Comparison of ENCODE assay signal across 9 cellular contexts in the genomic region with DNA sequence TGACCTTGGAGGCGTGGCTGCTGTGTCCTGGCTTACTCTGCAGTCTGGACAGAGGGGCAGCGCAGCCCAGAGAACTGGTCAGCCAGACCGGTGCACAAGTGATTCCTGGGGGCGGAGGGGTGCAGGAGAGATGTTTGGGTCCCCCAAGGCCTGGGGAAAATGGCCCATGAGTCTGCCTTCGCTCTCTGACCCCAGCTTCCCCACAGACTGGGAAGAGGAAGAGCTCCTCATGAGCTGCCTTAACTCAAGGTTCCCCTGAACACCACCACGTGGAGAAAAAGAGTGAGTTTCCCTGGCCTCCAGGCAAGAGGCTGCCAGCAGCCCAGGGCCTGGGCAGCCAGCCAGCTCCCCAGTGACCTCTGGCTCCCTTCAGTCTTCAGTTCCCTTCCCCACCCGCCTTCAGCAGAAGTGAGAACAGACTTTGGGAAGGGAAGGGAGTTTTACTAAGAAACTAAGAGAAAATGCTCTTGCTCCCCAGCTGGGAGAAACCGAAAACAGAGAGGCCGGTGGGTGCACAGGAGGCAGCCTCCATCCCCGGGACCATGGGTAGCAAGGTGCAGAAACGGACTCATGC. TPM values are rescaled to one million over a fixed set of nuclear protein-coding genes. Genes with fewer than 3 reads are reported as not detected.
DNase-seq lines count a peak whose midpoint lies in the region; ATAC-seq and TF ChIP-seq lines count a peak whose summit lies in the region.
"Had no signal": no experiment of that assay in that cellular context is flagged by ENCODE, and none has a peak within 500 bp of the region (broad histone marks: within the 10 kb centered on the region; RNA-seq: fewer than 3 reads in every experiment).

No MANE protein-coding gene starts in this region.

- no peak overlapping the region for H4K91ac ChIP-seq in neuronal stem cell (ENCODE audit: low read depth, low read length, poor library complexity)

- H3K27ac ChIP-seq in PC-9: peak overlapping the region; percentile 93
- no peak overlapping the region for H3K27ac ChIP-seq in neuronal stem cell (replicated peaks; ENCODE audit: low read length)
- H3K27ac ChIP-seq: 22Rv1 had no signal

- TF ChIP-seq POLR2A in erythroblast (IDR thresholded peaks at IDR 0.05; ENCODE audit: low read length): no peak

- TF ChIP-seq CTCF in PC-9 (conservative IDR thresholded peaks at IDR 0.05): no peak

- peaks cover 43% of the 10 kb centered on the region; the same call in 1 of the 2 replicates for H3F3A ChIP-seq in PC-9 (ENCODE audit: insufficient read depth, low read depth)

- intact Hi-C loops in PC-9 (cut with micrococcal nuclease; ENCODE audit: unreplicated experiment): no loop called here

- peak overlapping the region; percentile 99 for H2BK15ac ChIP-seq in neuronal stem cell (ENCODE audit: low read length)

- peak overlapping the region; percentile 89 for H3K23ac ChIP-seq in neuronal stem cell (ENCODE audit: low read depth, low read length, poor library complexity)

- no peak overlapping the region for H3K9ac ChIP-seq in neuronal stem cell (ENCODE audit: low read depth, low read length, poor library complexity)

- no peaks in the 10 kb centered on the region for H4K20me1 ChIP-seq in PC-9 (ENCODE audit: insufficient read depth)

- H3K4ac ChIP-seq in neuronal stem cell (ENCODE audit: low read length): no peak overlapping the region

- peak overlapping the region; percentile 99 for H2BK120ac ChIP-seq in neuronal stem cell (ENCODE audit: low read depth, low read length)

- H3K36me3 ChIP-seq in PC-9 (ENCODE audit: low read depth): no peaks in the 10 kb centered on the region
- H3K36me3 ChIP-seq in neuronal stem cell (replicated peaks in 1 of 2; ENCODE audit: control insufficient read depth in 2 of 2, insufficient read depth in 2 of 2, low read length in 2 of 2): no peaks in the 10 kb centered on the region

- H3K4me1 ChIP-seq in PC-9 (replicated peaks; ENCODE audit: insufficient read depth): peaks cover 53% of the 10 kb centered on the region
- peaks cover 3 to 6% of the 10 kb centered on the region in 2 donors for H3K4me1 ChIP-seq in neuronal stem cell (ENCODE audit: control insufficient read depth in 2 of 2, insufficient read depth in 1 of 2, low read depth in 1 of 2, low read length in 2 of 2)

- peak overlapping the region; percentile 71 for H3K18ac ChIP-seq in neuronal stem cell (ENCODE audit: low read length)

- H3K79me2 ChIP-seq in PC-9 (ENCODE audit: low read depth): no peaks in the 10 kb centered on the region

- WGBS in neuronal stem cell (ENCODE audit: extremely low coverage in 2 of 2, insufficient read length in 2 of 2, insufficient replicate concordance in 1 of 2), 2 donors: no CpG with 5 or more reads among the region's 11 CpGs

- no TSS peak for BruUV-seq in PC-9 (replicated peaks; lab: Mats Ljungman, UMichigan)

- no peak overlapping the region for H3K14ac ChIP-seq in neuronal stem cell (ENCODE audit: low read length)

- peak overlapping the region; percentile 67 for H3K4me2 ChIP-seq in PC-9
- H3K4me2 ChIP-seq in neuronal stem cell (ENCODE audit: insufficient read depth, low read length, poor library complexity, severe bottlenecking): no peak overlapping the region

- H3K4me3 ChIP-seq in PC-9 (no peak overlapping the region; the same call in 1 of the 2 replicates), neuronal stem cell (ENCODE audit: low read length in 2 of 2) (no peak overlapping the region)

- no peak overlapping the region for H2BK12ac ChIP-seq in neuronal stem cell (ENCODE audit: low read length)

- peaks cover 2% of the 10 kb centered on the region for H3K79me1 ChIP-seq in neuronal stem cell (ENCODE audit: low read depth, low read length)

- no peaks in the 10 kb centered on the region for H3K9me2 ChIP-seq in PC-9 (ENCODE audit: insufficient read depth)

- peak overlapping the region; percentile 94 for H2AK5ac ChIP-seq in neuronal stem cell (ENCODE audit: low read depth, low read length)

- H2BK5ac ChIP-seq in neuronal stem cell (ENCODE audit: low read length): no peak overlapping the region

- H2AFZ ChIP-seq in PC-9 (no peak overlapping the region), neuronal stem cell (ENCODE audit: low read length) (no peak overlapping the region)

- no peaks in the 10 kb centered on the region for H3K27me3 ChIP-seq in PC-9 (ENCODE audit: insufficient read depth, low read depth)
- peaks cover 0 to 52% (median 3%) of the 10 kb centered on the region in 3 experiments for H3K27me3 ChIP-seq in neuronal stem cell (ENCODE audit: control insufficient read depth in 3 of 3, insufficient read depth in 3 of 3, low read depth in 1 of 3, low read length in 3 of 3)

- POLR2A ChIA-PET in PC-9 (lab: Charles Lee; ENCODE audit: unreplicated experiment): interaction anchor here (0.5 to 0.6 kb wide), 2 partner anchors 16 to 38 kb away, joined by 3 to 4 read pairs; no protein-coding TSS in a partner anchor

- no peak overlapping the region for H4K8ac ChIP-seq in neuronal stem cell (ENCODE audit: low read depth, low read length)

- DNase-seq in DMS153 treated with DMSO at 0.1 percent for 48 hours (lab: John Stamatoyannopoulos, UW; ENCODE audit: unreplicated experiment) (peak; percentile 13), DMS153 (lab: John Stamatoyannopoulos, UW) (no peak), PC-9 (peak; percentile 70 to 75), erythroblast (lab: John Stamatoyannopoulos, UW) (peak; percentile 80 to 85), neuronal stem cell (ENCODE audit: low spot score) (no peak), iPS-NIHi7 (ENCODE audit: extremely low spot score) (no peak)

- CTCF ChIA-PET in PC-9 (lab: Charles Lee): interaction anchor here (1.4 to 1.8 kb wide), 2 partner anchors 30 to 59 kb away, joined by 4 to 6 read pairs; no protein-coding TSS in a partner anchor

- H3K9me3 ChIP-seq in PC-9 (ENCODE audit: insufficient read depth, low read depth): no peaks in the 10 kb centered on the region
- peaks cover 0 to 2% of the 10 kb centered on the region in 2 donors for H3K9me3 ChIP-seq in neuronal stem cell (replicated peaks in 1 of 2; ENCODE audit: control insufficient read depth in 2 of 2, insufficient read depth in 1 of 2, low read depth in 1 of 2, low read length in 2 of 2)

- ATAC-seq in HG02678 (IDR thresholded peaks at IDR 0.05; ENCODE audit: unreplicated experiment) (no peak), HG03196 (IDR thresholded peaks at IDR 0.05; ENCODE audit: unreplicated experiment) (no peak)

RNA-seq across cellular contexts. Expression of a gene that starts 2.0 kb away (rescaled TPM):
- total RNA-seq in PC-9 (2021): not detected in 2 replicates
- polyA plus RNA-seq in neuronal stem cell (2013, experiment 1 of 2): not detected
- polyA plus RNA-seq in neuronal stem cell (2013, experiment 2 of 2): not detected

RNA-seq across cellular contexts. Expression of a gene that starts 13.7 kb away (rescaled TPM):
- total RNA-seq in PC-9 (2021): 1.9 and 2.6 TPM in 2 replicates
- 0.08 TPM for polyA plus RNA-seq in neuronal stem cell (2013, experiment 1 of 2)
- 0.08 TPM for polyA plus RNA-seq in neuronal stem cell (2013, experiment 2 of 2)

RNA-seq across cellular contexts. Expression of a gene that starts 15.7 kb away (rescaled TPM):
- total RNA-seq in PC-9 (2021): 97.7 and 116 TPM in 2 replicates
- polyA plus RNA-seq in neuronal stem cell (2013, experiment 1 of 2): 18.0 TPM
- polyA plus RNA-seq in neuronal stem cell (2013, experiment 2 of 2): 18.2 TPM

RNA-seq across cellular contexts. Expression of a gene that starts 24.1 kb away (rescaled TPM):
- 91.9 and 95.0 TPM in 2 replicates for total RNA-seq in PC-9 (2021)
- 16.6 TPM for polyA plus RNA-seq in neuronal stem cell (2013, experiment 1 of 2)
- polyA plus RNA-seq in neuronal stem cell (2013, experiment 2 of 2): 16.6 TPM

RNA-seq across cellular contexts. Expression of a gene that starts 42.6 kb away (rescaled TPM):
- total RNA-seq in PC-9 (2021): 137 and 147 TPM in 2 replicates
- polyA plus RNA-seq in neuronal stem cell (2013, experiment 1 of 2): 38.3 TPM
- 37.7 TPM for polyA plus RNA-seq in neuronal stem cell (2013, experiment 2 of 2)

Comparison
In these comparisons a context has a peak if more than half of its experiments do, and no peak if none do; other contexts are left out.
1. DNase-seq: peak in DMS153 treated with DMSO at 0.1 percent for 48 hours (single experiment), PC-9 (2 of 2) and erythroblast (2 of 2); none in DMS153 (single experiment), neuronal stem cell (single experiment) and iPS-NIHi7 (single experiment).